ENCODE assay signal across 24 cellular contexts in genomic region chr13:113062691-113063090, GRCh38. TPM values are rescaled to one million over a fixed set of nuclear protein-coding genes. Genes with fewer than 3 reads are reported as not detected.
"Had no signal": no experiment of that assay in that cellular context is flagged by ENCODE, and none has a peak within 500 bp of the region (broad histone marks: within the 10 kb centered on the region; RNA-seq: fewer than 3 reads in every experiment).

No MANE protein-coding gene starts in this region.

- H3K27ac Mint-ChIP-seq: naive B cell, nephron had no signal

- H3K9me3 Mint-ChIP-seq: nephron had no signal

- H3K36me3 ChIP-seq: neutrophil, thoracic aorta, transverse colon had no signal

- H3K4me3 ChIP-seq: heart left ventricle, left lung, thoracic aorta, transverse colon had no signal

- FAIRE-seq: endometrium, frontal cortex, islet of Langerhans, small intestine had no signal

- ATAC-seq: esophagus mucosa, left lung had no signal

- H3K27me3 ChIP-seq: heart left ventricle, left lung, neutrophil, transverse colon had no signal

- H3K27ac ChIP-seq: heart left ventricle, left lung, neutrophil, thoracic aorta, transverse colon had no signal

- H3K4me3 Mint-ChIP-seq: naive B cell, nephron had no signal

- H3K4me1 Mint-ChIP-seq: naive B cell had no signal

- H3K9me3 ChIP-seq: heart left ventricle, left lung, neutrophil, thoracic aorta, transverse colon had no signal

- H3K27me3 Mint-ChIP-seq: naive B cell had no signal

- H3K4me1 ChIP-seq: heart left ventricle, left lung, transverse colon had no signal

- DNase-seq: central memory CD4-positive, alpha-beta T cell; cortex of kidney; effector memory CD4-positive, alpha-beta T cell; hippocampal formation; mesendoderm; naive B cell; small intestine; stimulated activated CD4-positive, alpha-beta T cell treated with anti-CD3 and anti-CD28 coated beads, Interleukin-12 subunit alpha, Interleukin-12 subunit beta, amount 100 ng/mL, for 4 hours; stimulated activated naive CD4-positive, alpha-beta T cell treated with Interleukin-2 at 50 U/mL for 16 hours; transverse colon had no signal

RNA-seq across cellular contexts. Expression of gene F7, which starts 42.9 kb away (rescaled TPM):
- total RNA-seq: esophagus mucosa, fibroblast of lung, glomerular endothelial cell, left lung, lung microvascular endothelial cell, pulmonary artery endothelial cell, thoracic aorta, transverse colon had no signal
- polyA plus RNA-seq: fibroblast of lung had no signal

RNA-seq across cellular contexts. Expression of gene F10, which starts 59.9 kb away (rescaled TPM):
- total RNA-seq: glomerular endothelial cell, osteoblast had no signal
